12 cellular contexts compared by ENCODE assay signal in genomic region chr7:69105092-69105491, GRCh38.
"Had no signal": no experiment of that assay in that cellular context is flagged by ENCODE, and none has a peak within 500 bp of the region (broad histone marks: within the 10 kb centered on the region; RNA-seq: fewer than 3 reads in every experiment).

No MANE protein-coding gene starts in this region.

- ATAC-seq: activated CD8-positive, alpha-beta T cell treated with anti-CD3 and anti-CD28 coated beads for 36 hours; left ventricle myocardium superior; stimulated activated naive CD8-positive, alpha-beta T cell treated with anti-CD3 and anti-CD28 coated beads, Interleukin-15, amount 100 ng/mL, for 72 hours had no signal

- H3K36me3 ChIP-seq: thoracic aorta, WERI-Rb-1 had no signal

- H3K4me3 ChIP-seq: thoracic aorta had no signal

- H3K27ac ChIP-seq: thoracic aorta, WERI-Rb-1 had no signal

- H3K9me3 ChIP-seq: thoracic aorta had no signal

- DNase-seq: activated CD4-positive, alpha-beta T cell treated with anti-CD3 and anti-CD28 coated beads for 4 hours; activated CD8-positive, alpha-beta memory T cell treated with anti-CD3 and anti-CD28 coated beads, Interleukin-2, amount 50 U/mL, for 4 hours; activated CD8-positive, alpha-beta T cell treated with anti-CD3 and anti-CD28 coated beads for 36 hours; activated naive CD4-positive, alpha-beta T cell treated with anti-CD3 and anti-CD28 coated beads for 36 hours; cortex of kidney; effector CD8-positive, alpha-beta T cell; left ventricle myocardium superior; stimulated activated CD4-positive, alpha-beta T cell treated with anti-CD3 and anti-CD28 coated beads, Interleukin-4, amount 100 ng/mL, for 1 hour; stimulated activated naive CD8-positive, alpha-beta T cell treated with anti-CD3 and anti-CD28 coated beads, Interleukin-15, amount 100 ng/mL, for 72 hours; T-helper 1 cell; WERI-Rb-1 had no signal
